23 cellular contexts compared by ENCODE assay signal in genomic region chr4:22216278-22216677, GRCh38.
"Had no signal": no experiment of that assay in that cellular context is flagged by ENCODE, and none has a peak within 500 bp of the region (broad histone marks: within the 10 kb centered on the region; RNA-seq: fewer than 3 reads in every experiment).

No MANE protein-coding gene starts in this region.

- H3K9me3 ChIP-seq: colonic mucosa, esophagus muscularis mucosa, esophagus squamous epithelium, gastrocnemius medialis, gastroesophageal sphincter, heart left ventricle, heart right ventricle had no signal

- H3K36me3 ChIP-seq: colonic mucosa, esophagus muscularis mucosa, esophagus squamous epithelium, gastrocnemius medialis, gastroesophageal sphincter, heart left ventricle, heart right ventricle had no signal

- H3K27me3 ChIP-seq: colonic mucosa, dorsolateral prefrontal cortex, esophagus muscularis mucosa, esophagus squamous epithelium, foreskin keratinocyte, gastrocnemius medialis, gastroesophageal sphincter, heart left ventricle, heart right ventricle had no signal

- DNase-seq: colonic mucosa; cortex of kidney; dermis blood vessel endothelial cell; dorsolateral prefrontal cortex; effector CD4-positive, alpha-beta T cell; effector CD8-positive, alpha-beta T cell; effector memory CD4-positive, alpha-beta T cell; effector memory CD8-positive, alpha-beta T cell; endodermal cell; erythroblast; esophagus squamous epithelium; foreskin fibroblast; foreskin keratinocyte; foreskin melanocyte; gastrocnemius medialis; glutamatergic neuron; head of caudate nucleus; heart left ventricle; heart right ventricle had no signal

- H3K27ac ChIP-seq: colonic mucosa, coronary artery, dorsolateral prefrontal cortex, epithelial cell of prostate, esophagus muscularis mucosa, esophagus squamous epithelium, foreskin keratinocyte, gastrocnemius medialis, gastroesophageal sphincter, heart left ventricle, heart right ventricle had no signal

- H3K4me3 ChIP-seq: colonic mucosa, coronary artery, dorsolateral prefrontal cortex, esophagus muscularis mucosa, esophagus squamous epithelium, gastrocnemius medialis, gastroesophageal sphincter, heart left ventricle, heart right ventricle had no signal
